15 cellular contexts compared by ENCODE assay signal in genomic region chr11:1553808-1554594, GRCh38. TPM values are rescaled to one million over a fixed set of nuclear protein-coding genes. Genes with fewer than 3 reads are reported as not detected.
DNase-seq lines count a peak whose midpoint lies in the region; ATAC-seq and TF ChIP-seq lines count a peak whose summit lies in the region.
"Had no signal": no experiment of that assay in that cellular context is flagged by ENCODE, and none has a peak within 500 bp of the region (broad histone marks: within the 10 kb centered on the region; RNA-seq: fewer than 3 reads in every experiment).

No MANE protein-coding gene starts in this region.

- H3K9me3 Mint-ChIP-seq in natural killer cell: no peaks in the 10 kb centered on the region
- no peaks in the 10 kb centered on the region for H3K9me3 Mint-ChIP-seq in natural killer cell treated with Interleukin-12 subunit alpha and Interleukin-12 subunit beta and Interleukin-15 and Interleukin-18, amount 100 ng/mL, for 72 hours
- H3K9me3 Mint-ChIP-seq: activated naive CD4-positive, alpha-beta T cell treated with anti-CD3 and anti-CD28 coated beads, Interleukin-2, amount 10 ng/mL, durations not matched to agents 7 days and 5 days had no signal

- DNase-seq in natural killer cell: no peak
- no peak for DNase-seq in natural killer cell treated with Interleukin-12 subunit alpha and Interleukin-12 subunit beta and Interleukin-15 and Interleukin-18, amount 100 ng/mL, for 72 hours (ENCODE audit: low spot score)
- DNase-seq in RWPE1 (ENCODE audit: low spot score): no peak
- peak; percentile 92 for DNase-seq in kidney tubule cell (ENCODE audit: low spot score)
- DNase-seq in stimulated activated CD8-positive, alpha-beta memory T cell treated with anti-CD3 and anti-CD28 coated beads, Interleukin-4, amount 100 ng/mL, for 48 hours: no peak
- DNase-seq in activated CD4-positive, alpha-beta T cell treated with anti-CD3 and anti-CD28 coated beads for 1 hour: no peak
- DNase-seq in NCI-H446 treated with DMSO at 0.1 percent for 48 hours (lab: John Stamatoyannopoulos, UW): no peak
- DNase-seq: activated CD8-positive, alpha-beta T cell treated with anti-CD3 and anti-CD28 coated beads, Interleukin-2, amount 10 ng/mL, durations not matched to agents 7 days and 5 days; activated naive CD4-positive, alpha-beta T cell treated with anti-CD3 and anti-CD28 coated beads, Interleukin-2, amount 10 ng/mL, durations not matched to agents 7 days and 5 days; foreskin melanocyte; NK-92 treated with Interleukin-12 subunit alpha and Interleukin-12 subunit beta, amount 100 ng/mL, for 24 hours; SW 1271 had no signal

- intact Hi-C loops in natural killer cell (cut with micrococcal nuclease): loop anchor here (2.0 kb wide), 1 partner anchor 17 kb away; no protein-coding TSS in a partner anchor

- POLR2A ChIA-PET in RWPE1 (lab: Yijun Ruan, JAX; ENCODE audit: low non-redundant PET): no interaction called here

- peak overlapping the region; percentile 32; the same call in 1 of the 2 replicates for H3K27ac ChIP-seq in RWPE1

- no peak overlapping the region for H3K27ac Mint-ChIP-seq in natural killer cell
- H3K27ac Mint-ChIP-seq in natural killer cell treated with Interleukin-12 subunit alpha and Interleukin-12 subunit beta and Interleukin-15 and Interleukin-18, amount 100 ng/mL, for 72 hours: no peak overlapping the region
- H3K27ac Mint-ChIP-seq: activated CD8-positive, alpha-beta T cell treated with anti-CD3 and anti-CD28 coated beads, Interleukin-2, amount 10 ng/mL, durations not matched to agents 7 days and 5 days; activated naive CD4-positive, alpha-beta T cell treated with anti-CD3 and anti-CD28 coated beads, Interleukin-2, amount 10 ng/mL, durations not matched to agents 7 days and 5 days had no signal

- TF ChIP-seq CTCF in natural killer cell (IDR thresholded peaks at IDR 0.05) (no peak), RWPE1 (conservative IDR thresholded peaks at IDR 0.05; ENCODE audit: low read depth) (no peak)

- H3K4me3 Mint-ChIP-seq in natural killer cell: peak overlapping the region; percentile 4
- no peak overlapping the region for H3K4me3 Mint-ChIP-seq in natural killer cell treated with Interleukin-12 subunit alpha and Interleukin-12 subunit beta and Interleukin-15 and Interleukin-18, amount 100 ng/mL, for 72 hours
- H3K4me3 Mint-ChIP-seq: activated CD8-positive, alpha-beta T cell treated with anti-CD3 and anti-CD28 coated beads, Interleukin-2, amount 10 ng/mL, durations not matched to agents 7 days and 5 days; activated naive CD4-positive, alpha-beta T cell treated with anti-CD3 and anti-CD28 coated beads, Interleukin-2, amount 10 ng/mL, durations not matched to agents 7 days and 5 days had no signal

- ATAC-seq in natural killer cell (peak in 1 of 3 donors; percentile 5), GM19467 (IDR thresholded peaks at IDR 0.05; ENCODE audit: unreplicated experiment) (no peak)
- ATAC-seq in natural killer cell treated with Interleukin-12 subunit alpha and Interleukin-12 subunit beta and Interleukin-15 and Interleukin-18, amount 100 ng/mL, for 72 hours: no peak
- ATAC-seq: activated CD8-positive, alpha-beta T cell treated with anti-CD3 and anti-CD28 coated beads, Interleukin-2, amount 10 ng/mL, durations not matched to agents 7 days and 5 days had no signal

- CTCF ChIA-PET in RWPE1 (lab: Yijun Ruan, JAX): interaction anchor here (0.6 to 2.4 kb wide), 11 partner anchors 11 to 452 kb away, joined by 3 to 15 read pairs (median 3); no protein-coding TSS in a partner anchor

- peaks cover 11 to 28% of the 10 kb centered on the region in 2 donors for H3K27me3 Mint-ChIP-seq in natural killer cell (ENCODE audit: low read depth in 2 of 2)
- peaks cover 13 to 16% of the 10 kb centered on the region in 2 donors for H3K27me3 Mint-ChIP-seq in natural killer cell treated with Interleukin-12 subunit alpha and Interleukin-12 subunit beta and Interleukin-15 and Interleukin-18, amount 100 ng/mL, for 72 hours

- no peaks in the 10 kb centered on the region for H3K36me3 Mint-ChIP-seq in natural killer cell
- H3K36me3 Mint-ChIP-seq in natural killer cell treated with Interleukin-12 subunit alpha and Interleukin-12 subunit beta and Interleukin-15 and Interleukin-18, amount 100 ng/mL, for 72 hours: no peaks in the 10 kb centered on the region
- H3K36me3 Mint-ChIP-seq: activated naive CD4-positive, alpha-beta T cell treated with anti-CD3 and anti-CD28 coated beads, Interleukin-2, amount 10 ng/mL, durations not matched to agents 7 days and 5 days had no signal

- no peaks in the 10 kb centered on the region for H3K4me1 Mint-ChIP-seq in natural killer cell
- H3K4me1 Mint-ChIP-seq in natural killer cell treated with Interleukin-12 subunit alpha and Interleukin-12 subunit beta and Interleukin-15 and Interleukin-18, amount 100 ng/mL, for 72 hours (ENCODE audit: low read depth in 2 of 2): no peaks in the 10 kb centered on the region
- H3K4me1 Mint-ChIP-seq: activated naive CD4-positive, alpha-beta T cell treated with anti-CD3 and anti-CD28 coated beads, Interleukin-2, amount 10 ng/mL, durations not matched to agents 7 days and 5 days had no signal

RNA-seq across cellular contexts. Expression of gene DUSP8, which starts 18.1 kb away (rescaled TPM):
- 10 to 100 TPM; 24.1 to 47.3 (median 38.4) TPM for total RNA-seq in natural killer cell
- total RNA-seq in natural killer cell treated with Interleukin-12 subunit alpha and Interleukin-12 subunit beta and Interleukin-15 and Interleukin-18, amount 100 ng/mL, for 72 hours: 1 to 10 TPM; 4.2 to 5.4 TPM

RNA-seq across cellular contexts. Expression of gene KRTAP5-1, which starts 31.1 kb away (rescaled TPM):
- not detected for total RNA-seq in natural killer cell
- not detected for total RNA-seq in natural killer cell treated with Interleukin-12 subunit alpha and Interleukin-12 subunit beta and Interleukin-15 and Interleukin-18, amount 100 ng/mL, for 72 hours
- total RNA-seq: activated CD8-positive, alpha-beta T cell treated with anti-CD3 and anti-CD28 coated beads, Interleukin-2, amount 10 ng/mL, durations not matched to agents 7 days and 5 days; mesenteric fat pad; pulmonary artery endothelial cell had no signal

RNA-seq across cellular contexts. Expression of gene KRTAP5-2, which starts 44.1 kb away (rescaled TPM):
- not detected for total RNA-seq in natural killer cell
- total RNA-seq in natural killer cell treated with Interleukin-12 subunit alpha and Interleukin-12 subunit beta and Interleukin-15 and Interleukin-18, amount 100 ng/mL, for 72 hours: not detected
- total RNA-seq: activated CD8-positive, alpha-beta T cell treated with anti-CD3 and anti-CD28 coated beads, Interleukin-2, amount 10 ng/mL, durations not matched to agents 7 days and 5 days; mesenteric fat pad; pulmonary artery endothelial cell had no signal

RNA-seq across cellular contexts. Expression of gene KRTAP5-3, which starts 54.3 kb away (rescaled TPM):
- not detected for total RNA-seq in natural killer cell
- not detected for total RNA-seq in natural killer cell treated with Interleukin-12 subunit alpha and Interleukin-12 subunit beta and Interleukin-15 and Interleukin-18, amount 100 ng/mL, for 72 hours
- total RNA-seq: activated CD8-positive, alpha-beta T cell treated with anti-CD3 and anti-CD28 coated beads, Interleukin-2, amount 10 ng/mL, durations not matched to agents 7 days and 5 days; mesenteric fat pad; pulmonary artery endothelial cell had no signal
